21 cellular contexts compared by ENCODE assay signal in genomic region chr13:74678308-74678958, GRCh38.
"Had no signal": no experiment of that assay in that cellular context is flagged by ENCODE, and none has a peak within 500 bp of the region (broad histone marks: within the 10 kb centered on the region; RNA-seq: fewer than 3 reads in every experiment).

No MANE protein-coding gene starts in this region.

- DNase-seq: activated CD4-positive, alpha-beta memory T cell treated with anti-CD3 and anti-CD28 coated beads for 36 hours; activated CD4-positive, alpha-beta T cell treated with anti-CD3 and anti-CD28 coated beads for 36 hours; activated naive CD4-positive, alpha-beta T cell; activated T-cell treated with anti-CD3 and anti-CD28 coated beads for 4 hours; cerebellar nuclear complex; cortex of kidney; effector CD4-positive, alpha-beta T cell; foreskin melanocyte; head of caudate nucleus; midbrain; occipital lobe; posterior cingulate gyrus; stimulated activated naive CD8-positive, alpha-beta T cell treated with anti-CD3 and anti-CD28 coated beads, Interleukin-15, amount 100 ng/mL, for 72 hours; transverse colon; uterus had no signal

- ATAC-seq: activated CD4-positive, alpha-beta T cell treated with anti-CD3 and anti-CD28 coated beads for 36 hours; left lobe of liver; stimulated activated naive CD8-positive, alpha-beta T cell treated with anti-CD3 and anti-CD28 coated beads, Interleukin-15, amount 100 ng/mL, for 72 hours; WTC11 had no signal

- H3K4me3 ChIP-seq: esophagus muscularis mucosa, lung, right atrium auricular region, suprapubic skin, transverse colon, uterus had no signal
